ENCODE assay signal across 8 cellular contexts in the genomic region with DNA sequence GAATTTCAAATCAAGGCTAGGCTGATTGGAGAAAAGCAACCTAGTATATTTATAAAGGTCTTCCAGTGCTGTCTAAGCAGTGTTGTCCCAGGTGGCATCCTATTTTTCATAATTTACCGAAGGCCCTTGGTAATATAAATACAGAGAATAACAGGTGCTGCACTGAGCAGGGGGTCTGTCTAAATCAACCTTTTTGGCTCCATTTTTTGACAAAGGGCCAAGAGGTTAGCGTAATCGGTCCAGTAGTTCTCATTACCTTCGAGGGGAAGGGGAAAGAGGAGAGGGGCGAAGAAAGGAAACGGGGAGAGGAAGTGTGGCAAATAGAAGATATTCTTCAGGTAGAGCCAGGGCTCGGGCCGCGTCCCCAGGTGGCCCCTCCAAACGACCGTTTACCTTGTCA. TPM values are rescaled to one million over a fixed set of nuclear protein-coding genes. Genes with fewer than 3 reads are reported as not detected.
DNase-seq lines count a peak whose midpoint lies in the region; ATAC-seq lines count a peak whose summit lies in the region.

No MANE protein-coding gene starts in this region.

- peak overlapping the region; percentile 96 for H3K4me3 ChIP-seq in HUES6 (ENCODE audit: low read depth, low read length)

- H3K27me3 Mint-ChIP-seq in activated naive CD8-positive, alpha-beta T cell treated with anti-CD3 and anti-CD28 coated beads, Interleukin-2, amount 50 U/mL, for 24 hours, result no peaks in the 10 kb centered on the region
- H3K27me3 Mint-ChIP-seq in immature natural killer cell (ENCODE audit: low read depth in 3 of 3), result peaks cover 14 to 21% (median 19%) of the 10 kb centered on the region in 3 donors

- H3K27ac ChIP-seq in HUES6 (ENCODE audit: low read depth, low read length), result peak overlapping the region; percentile 96
- peak overlapping the region; percentile 96 for H3K27ac ChIP-seq in substantia nigra (ENCODE audit: low read depth, low read length, poor library complexity, severe bottlenecking)

- peaks cover 13% of the 10 kb centered on the region for H3K4me1 ChIP-seq in HUES6 (ENCODE audit: control insufficient read depth, insufficient read depth, low read length)

- H3K27ac Mint-ChIP-seq in activated naive CD8-positive, alpha-beta T cell treated with anti-CD3 and anti-CD28 coated beads, Interleukin-2, amount 50 U/mL, for 24 hours, result peak overlapping the region; percentile 88
- H3K27ac Mint-ChIP-seq in immature natural killer cell, result peak overlapping the region; percentile 85 to 99 (median 97)

- intact Hi-C loops in Right ventricle myocardium superior (cut with DNase I), result no loop called here
- intact Hi-C loops in left cardiac atrium (cut with DNase I), result no loop called here

- H3K27me3 ChIP-seq in HUES6 (ENCODE audit: control insufficient read depth, insufficient read depth, low read length), result no peaks in the 10 kb centered on the region

- ATAC-seq in Right ventricle myocardium superior (ENCODE audit: poor library complexity) (peak; percentile 2), left cardiac atrium (no peak)
- no peak for ATAC-seq in activated naive CD8-positive, alpha-beta T cell treated with anti-CD3 and anti-CD28 coated beads, Interleukin-2, amount 50 U/mL, for 24 hours

- peak overlapping the region; percentile 94 for H3K4me3 Mint-ChIP-seq in activated naive CD8-positive, alpha-beta T cell treated with anti-CD3 and anti-CD28 coated beads, Interleukin-2, amount 50 U/mL, for 24 hours
- peak overlapping the region; percentile 92 to 99 (median 94) for H3K4me3 Mint-ChIP-seq in immature natural killer cell

- no peaks in the 10 kb centered on the region for H3K9me3 ChIP-seq in HUES6 (ENCODE audit: control insufficient read depth, insufficient read depth, low read depth, low read length)

- H3K4me1 Mint-ChIP-seq in activated naive CD8-positive, alpha-beta T cell treated with anti-CD3 and anti-CD28 coated beads, Interleukin-2, amount 50 U/mL, for 24 hours, result peaks cover 43% of the 10 kb centered on the region
- peaks cover 51 to 54% of the 10 kb centered on the region in 2 donors for H3K4me1 Mint-ChIP-seq in immature natural killer cell

- H3K36me3 Mint-ChIP-seq in activated naive CD8-positive, alpha-beta T cell treated with anti-CD3 and anti-CD28 coated beads, Interleukin-2, amount 50 U/mL, for 24 hours (ENCODE audit: low read depth), result peaks cover 5% of the 10 kb centered on the region
- H3K36me3 Mint-ChIP-seq in immature natural killer cell, result no peaks in the 10 kb centered on the region

- H3K36me3 ChIP-seq in HUES6 (ENCODE audit: control insufficient read depth, insufficient read depth, low read length), result no peaks in the 10 kb centered on the region

- H3K9ac ChIP-seq in HUES6 (ENCODE audit: low read length), result peak overlapping the region; percentile 81

- H3K9me3 Mint-ChIP-seq in activated naive CD8-positive, alpha-beta T cell treated with anti-CD3 and anti-CD28 coated beads, Interleukin-2, amount 50 U/mL, for 24 hours, result no peaks in the 10 kb centered on the region
- H3K9me3 Mint-ChIP-seq in immature natural killer cell, result no peaks in the 10 kb centered on the region

- DNase-seq in Right ventricle myocardium superior (no peak), left cardiac atrium (no peak), immature natural killer cell (no peak), substantia nigra (lab: John Stamatoyannopoulos, UW) (peak in 6 of 49 donors; percentile 29 to 66 (median 41)), GM19240 (ENCODE audit: insufficient read length, low spot score) (no peak), Kasumi-1 (lab: John Stamatoyannopoulos, UW) (no peak)
- DNase-seq in activated naive CD8-positive, alpha-beta T cell treated with anti-CD3 and anti-CD28 coated beads, Interleukin-2, amount 50 U/mL, for 24 hours, result no peak

RNA-seq across cellular contexts. Expression of a gene that starts 0.8 kb away (rescaled TPM):
- total RNA-seq in Right ventricle myocardium superior (8.1 TPM), left cardiac atrium (10 to 100 TPM; 12.3 to 12.8 TPM)
- 1 to 10 TPM; 3.4 to 6.0 (median 4.2) TPM for polyA plus RNA-seq in immature natural killer cell

RNA-seq across cellular contexts. Expression of a gene that starts 37.2 kb away (rescaled TPM):
- total RNA-seq in Right ventricle myocardium superior (0.11 TPM), left cardiac atrium (under 1 TPM; 0.12 to 0.26 TPM)
- 1 to 10 TPM in 2 of 3 donors, under 1 TPM in 1; 0.80 to 1.6 (median 1.2) TPM for polyA plus RNA-seq in immature natural killer cell
